Comparison of ENCODE assay signal across 1 cellular context in genomic region chr2:232584238-232584637, GRCh38.
TF ChIP-seq lines count a peak whose summit lies in the region.

No MANE protein-coding gene starts in this region.

TF ChIP-seq in HepG2, 621 proteins besides CTCF, POLR2A, EP300 and RAD21:
- TF ChIP-seq AHDC1 (CRISPR knock-in tag; IDR thresholded peaks at IDR 0.05; ENCODE audit: borderline replicate concordance) (no peak), RBM22 (optimal IDR thresholded peaks at IDR 0.05; ENCODE audit: low read length) (peak; percentile 49), DMAP1 (CRISPR knock-in tag; IDR thresholded peaks at IDR 0.05) (no peak), RCOR2 (CRISPR knock-in tag; IDR thresholded peaks at IDR 0.05) (no peak), DMTF1 (CRISPR knock-in tag; IDR thresholded peaks at IDR 0.05) (no peak), ZKSCAN5 (CRISPR knock-in tag; IDR thresholded peaks at IDR 0.05) (no peak), POGK (CRISPR knock-in tag; conservative IDR thresholded peaks at IDR 0.05) (no peak), DDIT3 (CRISPR knock-in tag; IDR thresholded peaks at IDR 0.05) (no peak), ZNF704 (CRISPR knock-in tag; IDR thresholded peaks at IDR 0.05; ENCODE audit: borderline replicate concordance) (no peak)
